In genomic region chr22:39218432-39218831, GRCh38 we compare ENCODE assay signal across 1 cellular context. TPM values are rescaled to one million over a fixed set of nuclear protein-coding genes. Genes with fewer than 3 reads are reported as not detected.
"Had no signal": no experiment of that assay in that cellular context is flagged by ENCODE, and none has a peak within 500 bp of the region (broad histone marks: within the 10 kb centered on the region; RNA-seq: fewer than 3 reads in every experiment).

No MANE protein-coding gene starts in this region.

RNA-seq across cellular contexts. Expression of gene PDGFB, which starts 26.4 kb away (rescaled TPM):
- total RNA-seq: natural killer cell treated with Interleukin-12 subunit alpha and Interleukin-12 subunit beta and Interleukin-15 and Interleukin-18, amount 100 ng/mL, for 72 hours had no signal
